Comparison of ENCODE assay signal across 3 cellular contexts in genomic region chr2:69968609-69969008, GRCh38.
A peak's percentile ranks its signal among the peaks of the same experiment; 100 is the strongest.
TF ChIP-seq lines count a peak whose summit lies in the region.

No MANE protein-coding gene starts in this region.

TF ChIP-seq in GM23338, 12 proteins besides CTCF, POLR2A, EP300 and RAD21 (continues in another document):
- TF ChIP-seq EZH2phosphoT487 (IDR thresholded peaks at IDR 0.05; ENCODE audit: unreplicated experiment) (no peak), NANOG (IDR thresholded peaks at IDR 0.05; ENCODE audit: borderline replicate concordance) (no peak), JUNB (IDR thresholded peaks at IDR 0.05; ENCODE audit: unreplicated experiment) (no peak), CREB1 (CRISPR knock-in tag; IDR thresholded peaks at IDR 0.05; ENCODE audit: low read depth) (no peak)
- TF ChIP-seq, protein P1, sequence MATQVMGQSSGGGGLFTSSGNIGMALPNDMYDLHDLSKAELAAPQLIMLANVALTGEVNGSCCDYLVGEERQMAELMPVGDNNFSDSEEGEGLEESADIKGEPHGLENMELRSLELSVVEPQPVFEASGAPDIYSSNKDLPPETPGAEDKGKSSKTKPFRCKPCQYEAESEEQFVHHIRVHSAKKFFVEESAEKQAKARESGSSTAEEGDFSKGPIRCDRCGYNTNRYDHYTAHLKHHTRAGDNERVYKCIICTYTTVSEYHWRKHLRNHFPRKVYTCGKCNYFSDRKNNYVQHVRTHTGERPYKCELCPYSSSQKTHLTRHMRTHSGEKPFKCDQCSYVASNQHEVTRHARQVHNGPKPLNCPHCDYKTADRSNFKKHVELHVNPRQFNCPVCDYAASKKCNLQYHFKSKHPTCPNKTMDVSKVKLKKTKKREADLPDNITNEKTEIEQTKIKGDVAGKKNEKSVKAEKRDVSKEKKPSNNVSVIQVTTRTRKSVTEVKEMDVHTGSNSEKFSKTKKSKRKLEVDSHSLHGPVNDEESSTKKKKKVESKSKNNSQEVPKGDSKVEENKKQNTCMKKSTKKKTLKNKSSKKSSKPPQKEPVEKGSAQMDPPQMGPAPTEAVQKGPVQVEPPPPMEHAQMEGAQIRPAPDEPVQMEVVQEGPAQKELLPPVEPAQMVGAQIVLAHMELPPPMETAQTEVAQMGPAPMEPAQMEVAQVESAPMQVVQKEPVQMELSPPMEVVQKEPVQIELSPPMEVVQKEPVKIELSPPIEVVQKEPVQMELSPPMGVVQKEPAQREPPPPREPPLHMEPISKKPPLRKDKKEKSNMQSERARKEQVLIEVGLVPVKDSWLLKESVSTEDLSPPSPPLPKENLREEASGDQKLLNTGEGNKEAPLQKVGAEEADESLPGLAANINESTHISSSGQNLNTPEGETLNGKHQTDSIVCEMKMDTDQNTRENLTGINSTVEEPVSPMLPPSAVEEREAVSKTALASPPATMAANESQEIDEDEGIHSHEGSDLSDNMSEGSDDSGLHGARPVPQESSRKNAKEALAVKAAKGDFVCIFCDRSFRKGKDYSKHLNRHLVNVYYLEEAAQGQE (IDR thresholded peaks at IDR 0.05; ENCODE audit: unreplicated experiment) = no peak

TF ChIP-seq in H1, 55 proteins besides CTCF, POLR2A, EP300 and RAD21:
- no peak for TF ChIP-seq SP1 (IDR thresholded peaks at IDR 0.05; ENCODE audit: low read depth, low read length)
- TF ChIP-seq TAF1 (IDR thresholded peaks at IDR 0.05; ENCODE audit: low read depth, low read length) = no peak
- TF ChIP-seq JUND (IDR thresholded peaks at IDR 0.05; ENCODE audit: low read length) = no peak
- TF ChIP-seq EGR1 (IDR thresholded peaks at IDR 0.05; ENCODE audit: borderline replicate concordance, low read depth, low read length) = no peak
- no peak for TF ChIP-seq SIN3A (conservative IDR thresholded peaks at IDR 0.05 in 1 of 2, IDR thresholded peaks at IDR 0.05 in 1 of 2; ENCODE audit: low read depth in 1 of 2, low read length in 2 of 2)
- no peak for TF ChIP-seq TEAD4 (IDR thresholded peaks at IDR 0.05; ENCODE audit: low read depth, low read length)
- TF ChIP-seq, protein P2, sequence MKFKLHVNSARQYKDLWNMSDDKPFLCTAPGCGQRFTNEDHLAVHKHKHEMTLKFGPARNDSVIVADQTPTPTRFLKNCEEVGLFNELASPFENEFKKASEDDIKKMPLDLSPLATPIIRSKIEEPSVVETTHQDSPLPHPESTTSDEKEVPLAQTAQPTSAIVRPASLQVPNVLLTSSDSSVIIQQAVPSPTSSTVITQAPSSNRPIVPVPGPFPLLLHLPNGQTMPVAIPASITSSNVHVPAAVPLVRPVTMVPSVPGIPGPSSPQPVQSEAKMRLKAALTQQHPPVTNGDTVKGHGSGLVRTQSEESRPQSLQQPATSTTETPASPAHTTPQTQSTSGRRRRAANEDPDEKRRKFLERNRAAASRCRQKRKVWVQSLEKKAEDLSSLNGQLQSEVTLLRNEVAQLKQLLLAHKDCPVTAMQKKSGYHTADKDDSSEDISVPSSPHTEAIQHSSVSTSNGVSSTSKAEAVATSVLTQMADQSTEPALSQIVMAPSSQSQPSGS (IDR thresholded peaks at IDR 0.05; ENCODE audit: low read length) = no peak
- no peak for TF ChIP-seq SIRT6 (IDR thresholded peaks at IDR 0.05; ENCODE audit: low read length)

TF ChIP-seq in HepG2, 621 proteins besides CTCF, POLR2A, EP300 and RAD21:
- TF ChIP-seq ZNF333 (CRISPR knock-in tag; IDR thresholded peaks at IDR 0.05; ENCODE audit: borderline replicate concordance) (no peak), GPBP1L1 (CRISPR knock-in tag; IDR thresholded peaks at IDR 0.05) (no peak), ESRRA (CRISPR knock-in tag; IDR thresholded peaks at IDR 0.05; ENCODE audit: low read depth) (no peak), ZNF768 (CRISPR knock-in tag; IDR thresholded peaks at IDR 0.05) (peak; percentile 6; the same call in 1 of the 2 replicates), E2F1 (CRISPR knock-in tag; IDR thresholded peaks at IDR 0.05) (no peak), KLF15 (CRISPR knock-in tag; IDR thresholded peaks at IDR 0.05; ENCODE audit: borderline replicate concordance) (no peak), MEF2D (CRISPR knock-in tag; IDR thresholded peaks at IDR 0.05) (no peak), ZNF607 (CRISPR knock-in tag; IDR thresholded peaks at IDR 0.05; ENCODE audit: borderline replicate concordance) (no peak), HHEX (CRISPR knock-in tag; IDR thresholded peaks at IDR 0.05) (no peak), ZNF382 (CRISPR knock-in tag; IDR thresholded peaks at IDR 0.05; ENCODE audit: borderline replicate concordance) (no peak), RELA (CRISPR knock-in tag; IDR thresholded peaks at IDR 0.05) (no peak), ZNF574 (CRISPR knock-in tag; IDR thresholded peaks at IDR 0.05) (0 out of 2 replicates have a peak, but pooled peaks have one; percentile 12), RFXAP (CRISPR knock-in tag; IDR thresholded peaks at IDR 0.05; ENCODE audit: borderline replicate concordance) (no peak), ZSCAN22 (CRISPR knock-in tag; IDR thresholded peaks at IDR 0.05) (no peak)
- TF ChIP-seq, protein P3, sequence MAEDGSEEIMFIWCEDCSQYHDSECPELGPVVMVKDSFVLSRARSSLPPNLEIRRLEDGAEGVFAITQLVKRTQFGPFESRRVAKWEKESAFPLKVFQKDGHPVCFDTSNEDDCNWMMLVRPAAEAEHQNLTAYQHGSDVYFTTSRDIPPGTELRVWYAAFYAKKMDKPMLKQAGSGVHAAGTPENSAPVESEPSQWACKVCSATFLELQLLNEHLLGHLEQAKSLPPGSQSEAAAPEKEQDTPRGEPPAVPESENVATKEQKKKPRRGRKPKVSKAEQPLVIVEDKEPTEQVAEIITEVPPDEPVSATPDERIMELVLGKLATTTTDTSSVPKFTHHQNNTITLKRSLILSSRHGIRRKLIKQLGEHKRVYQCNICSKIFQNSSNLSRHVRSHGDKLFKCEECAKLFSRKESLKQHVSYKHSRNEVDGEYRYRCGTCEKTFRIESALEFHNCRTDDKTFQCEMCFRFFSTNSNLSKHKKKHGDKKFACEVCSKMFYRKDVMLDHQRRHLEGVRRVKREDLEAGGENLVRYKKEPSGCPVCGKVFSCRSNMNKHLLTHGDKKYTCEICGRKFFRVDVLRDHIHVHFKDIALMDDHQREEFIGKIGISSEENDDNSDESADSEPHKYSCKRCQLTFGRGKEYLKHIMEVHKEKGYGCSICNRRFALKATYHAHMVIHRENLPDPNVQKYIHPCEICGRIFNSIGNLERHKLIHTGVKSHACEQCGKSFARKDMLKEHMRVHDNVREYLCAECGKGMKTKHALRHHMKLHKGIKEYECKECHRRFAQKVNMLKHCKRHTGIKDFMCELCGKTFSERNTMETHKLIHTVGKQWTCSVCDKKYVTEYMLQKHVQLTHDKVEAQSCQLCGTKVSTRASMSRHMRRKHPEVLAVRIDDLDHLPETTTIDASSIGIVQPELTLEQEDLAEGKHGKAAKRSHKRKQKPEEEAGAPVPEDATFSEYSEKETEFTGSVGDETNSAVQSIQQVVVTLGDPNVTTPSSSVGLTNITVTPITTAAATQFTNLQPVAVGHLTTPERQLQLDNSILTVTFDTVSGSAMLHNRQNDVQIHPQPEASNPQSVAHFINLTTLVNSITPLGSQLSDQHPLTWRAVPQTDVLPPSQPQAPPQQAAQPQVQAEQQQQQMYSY (CRISPR knock-in tag; IDR thresholded peaks at IDR 0.05) = no peak
